1 cellular context compared by ENCODE assay signal in the genomic region with DNA sequence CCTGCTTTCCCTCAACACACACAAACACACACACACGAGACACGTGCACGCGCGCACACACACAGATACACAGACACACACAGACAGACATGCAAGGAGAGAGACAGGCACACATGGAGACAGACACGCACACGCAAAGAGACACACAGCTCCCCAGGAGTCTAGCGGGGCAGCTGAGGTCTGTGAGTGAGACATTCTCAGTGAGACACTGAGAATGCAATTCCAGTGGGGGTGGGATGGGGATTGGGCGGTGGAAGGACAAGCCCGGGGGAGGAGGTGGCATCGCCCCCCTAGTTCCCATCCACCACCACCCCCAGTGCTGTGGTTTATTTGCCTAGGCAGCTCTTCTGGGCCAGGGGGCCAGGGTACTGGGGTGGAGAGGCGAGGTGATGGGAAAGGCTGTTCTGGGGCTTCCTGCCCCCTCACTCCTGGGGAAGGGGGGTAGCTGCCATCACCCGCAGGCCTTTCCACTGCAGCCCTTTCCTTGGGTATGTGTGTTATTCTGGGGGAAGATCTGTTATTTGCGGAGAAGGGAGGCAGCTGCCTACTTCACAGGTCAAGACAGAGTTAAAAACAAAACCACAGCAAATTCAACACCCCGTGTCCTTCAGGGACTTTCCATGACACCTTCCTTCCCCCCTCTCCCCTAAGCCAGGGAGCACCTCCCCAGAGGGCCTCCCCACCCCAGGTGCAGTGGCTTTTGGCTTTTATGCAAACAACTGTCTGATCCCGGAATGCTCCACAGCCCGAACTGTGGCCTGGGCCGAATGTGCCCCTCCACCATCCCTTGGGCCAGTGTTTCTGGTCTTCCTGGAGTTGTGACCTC.
A peak's percentile ranks its signal among the peaks of the same experiment; 100 is the strongest.
TF ChIP-seq lines count a peak whose summit lies in the region.

No MANE protein-coding gene starts in this region.

TF ChIP-seq in HepG2, 621 proteins besides CTCF, POLR2A, EP300 and RAD21 (continues in another document):
- TF ChIP-seq RBM39 (IDR thresholded peaks at IDR 0.05; ENCODE audit: low read depth, low read length, poor library complexity, severe bottlenecking), result no peak
- TF ChIP-seq, protein P1, sequence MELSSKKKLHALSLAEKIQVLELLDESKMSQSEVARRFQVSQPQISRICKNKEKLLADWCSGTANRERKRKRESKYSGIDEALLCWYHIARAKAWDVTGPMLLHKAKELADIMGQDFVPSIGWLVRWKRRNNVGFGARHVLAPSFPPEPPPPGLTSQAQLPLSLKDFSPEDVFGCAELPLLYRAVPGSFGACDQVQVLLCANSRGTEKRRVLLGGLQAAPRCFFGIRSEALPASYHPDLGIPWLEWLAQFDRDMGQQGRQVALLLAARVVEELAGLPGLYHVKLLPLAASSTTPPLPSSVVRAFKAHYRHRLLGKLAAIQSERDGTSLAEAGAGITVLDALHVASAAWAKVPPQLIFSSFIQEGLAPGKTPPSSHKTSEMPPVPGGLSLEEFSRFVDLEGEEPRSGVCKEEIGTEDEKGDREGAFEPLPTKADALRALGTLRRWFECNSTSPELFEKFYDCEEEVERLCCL (CRISPR knock-in tag; IDR thresholded peaks at IDR 0.05; ENCODE audit: borderline replicate concordance), result no peak
- TF ChIP-seq ZNF263 (CRISPR knock-in tag; IDR thresholded peaks at IDR 0.05), result 0 out of 2 replicates have a peak, but pooled peaks have one; percentile 17
- TF ChIP-seq ZZZ3 (CRISPR knock-in tag; IDR thresholded peaks at IDR 0.05; ENCODE audit: borderline replicate concordance), result no peak
- no peak for TF ChIP-seq PTBP1 (IDR thresholded peaks at IDR 0.05; ENCODE audit: low read depth, low read length, poor library complexity, severe bottlenecking)
- TF ChIP-seq ZNF510 (CRISPR knock-in tag; IDR thresholded peaks at IDR 0.05; ENCODE audit: low read depth), result no peak
- TF ChIP-seq KDM3A (CRISPR knock-in tag; IDR thresholded peaks at IDR 0.05; ENCODE audit: low read depth), result no peak
- TF ChIP-seq ZNF383 (CRISPR knock-in tag; IDR thresholded peaks at IDR 0.05; ENCODE audit: borderline replicate concordance), result no peak
- TF ChIP-seq ERF (CRISPR knock-in tag; IDR thresholded peaks at IDR 0.05), result no peak
- TF ChIP-seq HCFC1 (IDR thresholded peaks at IDR 0.05; ENCODE audit: low read depth, low read length), result no peak
- TF ChIP-seq, protein P2, sequence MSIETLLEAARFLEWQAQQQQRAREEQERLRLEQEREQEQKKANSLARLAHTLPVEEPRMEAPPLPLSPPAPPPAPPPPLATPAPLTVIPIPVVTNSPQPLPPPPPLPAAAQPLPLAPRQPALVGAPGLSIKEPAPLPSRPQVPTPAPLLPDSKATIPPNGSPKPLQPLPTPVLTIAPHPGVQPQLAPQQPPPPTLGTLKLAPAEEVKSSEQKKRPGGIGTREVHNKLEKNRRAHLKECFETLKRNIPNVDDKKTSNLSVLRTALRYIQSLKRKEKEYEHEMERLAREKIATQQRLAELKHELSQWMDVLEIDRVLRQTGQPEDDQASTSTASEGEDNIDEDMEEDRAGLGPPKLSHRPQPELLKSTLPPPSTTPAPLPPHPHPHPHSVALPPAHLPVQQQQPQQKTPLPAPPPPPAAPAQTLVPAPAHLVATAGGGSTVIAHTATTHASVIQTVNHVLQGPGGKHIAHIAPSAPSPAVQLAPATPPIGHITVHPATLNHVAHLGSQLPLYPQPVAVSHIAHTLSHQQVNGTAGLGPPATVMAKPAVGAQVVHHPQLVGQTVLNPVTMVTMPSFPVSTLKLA (IDR thresholded peaks at IDR 0.05), result peak; percentile 40; the same call in 1 of the 2 replicates
- no peak for TF ChIP-seq ZNF343 (CRISPR knock-in tag; IDR thresholded peaks at IDR 0.05)
- TF ChIP-seq PAWR (CRISPR knock-in tag; IDR thresholded peaks at IDR 0.05; ENCODE audit: borderline replicate concordance), result no peak
- TF ChIP-seq PLRG1 (conservative IDR thresholded peaks at IDR 0.05), result no peak
- TF ChIP-seq ZNF652 (CRISPR knock-in tag; IDR thresholded peaks at IDR 0.05; ENCODE audit: borderline replicate concordance, low read depth), result 0 out of 2 replicates have a peak, but pooled peaks have one; percentile 17
- TF ChIP-seq ZNF639 (CRISPR knock-in tag; conservative IDR thresholded peaks at IDR 0.05), result no peak
- TF ChIP-seq MIER3 (CRISPR knock-in tag; IDR thresholded peaks at IDR 0.05; ENCODE audit: borderline replicate concordance), result no peak
- peak; percentile 20; the same call in 1 of the 2 replicates for TF ChIP-seq ZNF788 (CRISPR knock-in tag; IDR thresholded peaks at IDR 0.05; ENCODE audit: borderline replicate concordance)
- no peak for TF ChIP-seq NFATC3 (CRISPR knock-in tag; IDR thresholded peaks at IDR 0.05)
- peak; percentile 47; the same call in 1 of the 2 replicates for TF ChIP-seq BHLHE40 (IDR thresholded peaks at IDR 0.05; ENCODE audit: low read length)
- peak; percentile 47; the same call in 1 of the 2 replicates for TF ChIP-seq ZNF292 (CRISPR knock-in tag; IDR thresholded peaks at IDR 0.05; ENCODE audit: borderline replicate concordance, low read depth)
- 0 out of 2 replicates have a peak, but pooled peaks have one; percentile 61 for TF ChIP-seq ZSCAN21 (CRISPR knock-in tag; IDR thresholded peaks at IDR 0.05; ENCODE audit: borderline replicate concordance)
- TF ChIP-seq RXRA (CRISPR knock-in tag; IDR thresholded peaks at IDR 0.05), result peak; percentile 7; the same call in 1 of the 2 replicates
- TF ChIP-seq CBX5 (CRISPR knock-in tag; IDR thresholded peaks at IDR 0.05; ENCODE audit: borderline replicate concordance), result 0 out of 2 replicates have a peak, but pooled peaks have one; percentile 7
- TF ChIP-seq SALL1 (CRISPR knock-in tag; IDR thresholded peaks at IDR 0.05), result peak; percentile 22; the same call in 1 of the 2 replicates
- TF ChIP-seq DRAP1 (CRISPR knock-in tag; IDR thresholded peaks at IDR 0.05), result no peak
- peak; percentile 27; the same call in 1 of the 2 replicates for TF ChIP-seq ATF7-NPFF (CRISPR knock-in tag; IDR thresholded peaks at IDR 0.05; ENCODE audit: low read depth)
- TF ChIP-seq, protein P3, sequence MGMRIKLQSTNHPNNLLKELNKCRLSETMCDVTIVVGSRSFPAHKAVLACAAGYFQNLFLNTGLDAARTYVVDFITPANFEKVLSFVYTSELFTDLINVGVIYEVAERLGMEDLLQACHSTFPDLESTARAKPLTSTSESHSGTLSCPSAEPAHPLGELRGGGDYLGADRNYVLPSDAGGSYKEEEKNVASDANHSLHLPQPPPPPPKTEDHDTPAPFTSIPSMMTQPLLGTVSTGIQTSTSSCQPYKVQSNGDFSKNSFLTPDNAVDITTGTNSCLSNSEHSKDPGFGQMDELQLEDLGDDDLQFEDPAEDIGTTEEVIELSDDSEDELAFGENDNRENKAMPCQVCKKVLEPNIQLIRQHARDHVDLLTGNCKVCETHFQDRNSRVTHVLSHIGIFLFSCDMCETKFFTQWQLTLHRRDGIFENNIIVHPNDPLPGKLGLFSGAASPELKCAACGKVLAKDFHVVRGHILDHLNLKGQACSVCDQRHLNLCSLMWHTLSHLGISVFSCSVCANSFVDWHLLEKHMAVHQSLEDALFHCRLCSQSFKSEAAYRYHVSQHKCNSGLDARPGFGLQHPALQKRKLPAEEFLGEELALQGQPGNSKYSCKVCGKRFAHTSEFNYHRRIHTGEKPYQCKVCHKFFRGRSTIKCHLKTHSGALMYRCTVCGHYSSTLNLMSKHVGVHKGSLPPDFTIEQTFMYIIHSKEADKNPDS (CRISPR knock-in tag; IDR thresholded peaks at IDR 0.05), result peak; percentile 14; the same call in 1 of the 2 replicates
- TF ChIP-seq, protein P4, sequence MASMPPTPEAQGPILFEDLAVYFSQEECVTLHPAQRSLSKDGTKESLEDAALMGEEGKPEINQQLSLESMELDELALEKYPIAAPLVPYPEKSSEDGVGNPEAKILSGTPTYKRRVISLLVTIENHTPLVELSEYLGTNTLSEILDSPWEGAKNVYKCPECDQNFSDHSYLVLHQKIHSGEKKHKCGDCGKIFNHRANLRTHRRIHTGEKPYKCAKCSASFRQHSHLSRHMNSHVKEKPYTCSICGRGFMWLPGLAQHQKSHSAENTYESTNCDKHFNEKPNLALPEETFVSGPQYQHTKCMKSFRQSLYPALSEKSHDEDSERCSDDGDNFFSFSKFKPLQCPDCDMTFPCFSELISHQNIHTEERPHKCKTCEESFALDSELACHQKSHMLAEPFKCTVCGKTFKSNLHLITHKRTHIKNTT (CRISPR knock-in tag; IDR thresholded peaks at IDR 0.05), result no peak
- no peak for TF ChIP-seq ZFP62 (CRISPR knock-in tag; IDR thresholded peaks at IDR 0.05)
- TF ChIP-seq, protein P5, sequence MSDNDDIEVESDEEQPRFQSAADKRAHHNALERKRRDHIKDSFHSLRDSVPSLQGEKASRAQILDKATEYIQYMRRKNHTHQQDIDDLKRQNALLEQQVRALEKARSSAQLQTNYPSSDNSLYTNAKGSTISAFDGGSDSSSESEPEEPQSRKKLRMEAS (IDR thresholded peaks at IDR 0.05), result 0 out of 2 replicates have a peak, but pooled peaks have one; percentile 38
- no peak for TF ChIP-seq ZMYM2 (CRISPR knock-in tag; IDR thresholded peaks at IDR 0.05)
- TF ChIP-seq ZFYVE20 (CRISPR knock-in tag; IDR thresholded peaks at IDR 0.05; ENCODE audit: borderline replicate concordance, low read depth), result no peak
- no peak for TF ChIP-seq HIVEP1 (CRISPR knock-in tag; IDR thresholded peaks at IDR 0.05)
- TF ChIP-seq SAFB2 (CRISPR knock-in tag; IDR thresholded peaks at IDR 0.05; ENCODE audit: borderline replicate concordance, low read depth), result no peak
- no peak for TF ChIP-seq FOXC1 (CRISPR knock-in tag; IDR thresholded peaks at IDR 0.05; ENCODE audit: borderline replicate concordance)
- TF ChIP-seq DPF2 (CRISPR knock-in tag; IDR thresholded peaks at IDR 0.05; ENCODE audit: borderline replicate concordance, low read depth), result no peak
- 0 out of 2 replicates have a peak, but pooled peaks have one; percentile 30 for TF ChIP-seq ZNF772 (CRISPR knock-in tag; IDR thresholded peaks at IDR 0.05)
- TF ChIP-seq POGK (CRISPR knock-in tag; conservative IDR thresholded peaks at IDR 0.05), result no peak
- no peak for TF ChIP-seq ZNF781 (CRISPR knock-in tag; IDR thresholded peaks at IDR 0.05; ENCODE audit: borderline replicate concordance, not compliant biosample characterization)
- TF ChIP-seq ZNF589 (CRISPR knock-in tag; conservative IDR thresholded peaks at IDR 0.05), result no peak
- no peak for TF ChIP-seq CCAR2 (optimal IDR thresholded peaks at IDR 0.05; ENCODE audit: low read depth, low read length)
- TF ChIP-seq ZNF431 (CRISPR knock-in tag; IDR thresholded peaks at IDR 0.05; ENCODE audit: borderline replicate concordance, low read depth), result no peak
- TF ChIP-seq PLSCR1 (CRISPR knock-in tag; IDR thresholded peaks at IDR 0.05; ENCODE audit: borderline replicate concordance), result no peak
